9 cellular contexts compared by ENCODE assay signal in the genomic region with DNA sequence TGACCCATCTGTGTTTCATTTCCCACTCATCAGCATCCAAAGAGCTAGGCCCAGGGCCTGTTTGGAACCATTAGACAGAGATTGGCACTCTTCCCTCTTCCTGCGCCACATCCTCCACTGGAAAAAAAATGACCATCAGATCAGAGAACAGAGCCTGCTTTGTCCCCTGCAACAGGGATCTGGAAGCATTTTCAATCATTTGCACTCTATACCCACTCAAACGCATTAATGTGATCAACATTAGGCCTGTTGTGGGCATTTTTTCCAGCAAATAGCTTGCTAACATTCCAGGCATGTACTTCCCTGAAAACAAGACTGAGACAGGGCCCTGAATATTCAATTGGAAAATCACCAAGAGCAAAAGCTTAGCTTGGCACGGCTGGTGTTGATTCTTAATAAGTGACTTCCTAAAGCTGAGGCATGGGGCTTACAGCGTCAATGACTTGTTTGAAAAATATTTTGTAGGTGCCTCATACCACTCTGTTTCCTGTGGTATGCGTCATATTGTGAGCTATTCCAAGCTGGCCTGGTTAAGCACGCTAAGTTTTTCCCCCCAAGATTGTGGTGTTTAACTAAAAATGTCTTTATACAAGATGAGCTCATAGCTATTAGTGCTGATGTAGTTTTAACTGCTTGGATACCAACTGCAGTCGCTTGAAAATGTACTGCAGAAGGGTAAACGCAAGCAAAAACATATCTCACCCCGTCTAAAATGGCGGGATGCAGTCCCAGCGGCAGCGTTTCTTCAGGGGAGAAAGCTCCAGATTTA.
DNase-seq lines count a peak whose midpoint lies in the region; ATAC-seq, FAIRE-seq and TF ChIP-seq lines count a peak whose summit lies in the region.
"Had no signal": no experiment of that assay in that cellular context is flagged by ENCODE, and none has a peak within 500 bp of the region (broad histone marks: within the 10 kb centered on the region; RNA-seq: fewer than 3 reads in every experiment).

No MANE protein-coding gene starts in this region.

- no peaks in the 10 kb centered on the region for H3K9me3 ChIP-seq in MG63
- H3K9me3 ChIP-seq in H1 (ENCODE audit: insufficient read depth in 2 of 2, low read depth in 1 of 2, low read length in 1 of 2): no peaks in the 10 kb centered on the region
- H3K9me3 ChIP-seq in lung (ENCODE audit: control insufficient read depth in 2 of 2, insufficient read depth in 1 of 2, low read length in 1 of 2): no peaks in the 10 kb centered on the region
- H3K9me3 ChIP-seq in tibial nerve: no peaks in the 10 kb centered on the region

- TF ChIP-seq EP300 in H1 (IDR thresholded peaks at IDR 0.05; ENCODE audit: borderline replicate concordance in 1 of 2, low read depth in 2 of 2, low read length in 2 of 2) (no peak), tibial nerve (IDR thresholded peaks at IDR 0.05) (peak in 1 of 2 donors; percentile 92)

- FAIRE-seq in H1 (lab: Jason Lieb, UNC): no peak
- FAIRE-seq: endometrium had no signal

- H4K5ac ChIP-seq in H1 (ENCODE audit: insufficient read length, low read depth, low read length): no peak overlapping the region

- no peak overlapping the region for H3K14ac ChIP-seq in H1 (ENCODE audit: insufficient read length)

- no peak overlapping the region for H2BK15ac ChIP-seq in H1 (ENCODE audit: low read length)

- DNase-seq in MG63 (peak; percentile 84), H1 (ENCODE audit: low read depth in 1 of 2, low spot score in 2 of 2) (no peak), lung (ENCODE audit: low spot score) (peak; percentile 32), tibial nerve (ENCODE audit: low spot score in 2 of 2) (peak in 1 of 2 donors; percentile 25), MV-4-11 (lab: John Stamatoyannopoulos, UW) (no peak), NOMO-1 treated with dmso at 0.1 percent for 144 hours (lab: John Stamatoyannopoulos, UW; ENCODE audit: unreplicated experiment) (no peak)
- DNase-seq in effector CD8-positive, alpha-beta T cell (lab: John Stamatoyannopoulos, UW): no peak

- H4K91ac ChIP-seq in H1 (replicated peaks; ENCODE audit: insufficient read length, low read length): no peak overlapping the region

- H3K23ac ChIP-seq in H1 (ENCODE audit: insufficient read length): no peak overlapping the region

- H2BK5ac ChIP-seq in H1 (ENCODE audit: low read depth, low read length): no peak overlapping the region

- H3K4me3 ChIP-seq in MG63 (no peak overlapping the region), H1 (ENCODE audit: extremely low read depth in 1 of 4, insufficient read depth in 2 of 4, low read depth in 3 of 4, low read length in 4 of 4) (no peak overlapping the region), lung (no peak overlapping the region), tibial nerve (no peak overlapping the region)

- H3K4me2 ChIP-seq in H1 (ENCODE audit: insufficient read depth in 1 of 2, low read depth in 2 of 2, low read length in 2 of 2): no peak overlapping the region

- no peak overlapping the region for H2AK5ac ChIP-seq in H1 (ENCODE audit: low read depth, low read length)

- no peaks in the 10 kb centered on the region for H4K20me1 ChIP-seq in H1 (replicated peaks in 1 of 2; ENCODE audit: control insufficient read depth in 1 of 2, insufficient read depth in 2 of 2, low read length in 2 of 2)

- no peak overlapping the region for H4K8ac ChIP-seq in H1 (ENCODE audit: extremely low read depth, insufficient read depth, low read length)

- no peak for TF ChIP-seq RAD21 in H1 (IDR thresholded peaks at IDR 0.05 in 1 of 2, conservative IDR thresholded peaks at IDR 0.05 in 1 of 2; ENCODE audit: low read depth in 2 of 2, low read length in 2 of 2)

- peaks cover 0 to 3% (median 1%) of the 10 kb centered on the region in 4 experiments; a peak in 1 of 7 replicates for H3K4me1 ChIP-seq in H1 (replicated peaks in 1 of 4; ENCODE audit: control insufficient read depth in 3 of 4, insufficient read depth in 4 of 4, low read length in 3 of 4)
- H3K4me1 ChIP-seq in lung (ENCODE audit: control insufficient read depth in 2 of 2, insufficient read depth in 2 of 2, low read length in 2 of 2): peaks cover 0 to 3% of the 10 kb centered on the region in 2 donors
- H3K4me1 ChIP-seq in tibial nerve: peaks cover 0 to 44% (median 10%) of the 10 kb centered on the region in 4 donors

- H3K27ac ChIP-seq in H1 (ENCODE audit: low read depth, low read length): no peak overlapping the region
- peak overlapping the region; percentile 26 to 84 for H3K27ac ChIP-seq in lung (ENCODE audit: low read depth in 1 of 2, low read length in 1 of 2)
- H3K27ac ChIP-seq in tibial nerve: peak overlapping the region; percentile 48 to 92 (median 66)

- 0 out of 2 replicates have a peak overlapping the region, but pooled peaks have one; percentile 67 for H2AFZ ChIP-seq in H1 (ENCODE audit: low read length)

- no peaks in the 10 kb centered on the region for H3K23me2 ChIP-seq in H1 (ENCODE audit: low read depth, low read length)

- H3K79me1 ChIP-seq in H1 (ENCODE audit: low read depth, low read length): no peaks in the 10 kb centered on the region

- WGBS in H1 (ENCODE audit: extremely low coverage in 1 of 2, insufficient coverage in 1 of 2, insufficient read length in 1 of 2, insufficient replicate concordance in 2 of 2, low coverage in 1 of 2, low lambda C conversion rate in 2 of 2, missing lambda C conversion rate in 1 of 2), 2 experiments: 91% methylated on average over 12 of the region's 12 CpGs; no CpG with 5 or more reads in 1 of the 2 experiments
- 63 to 77% methylated on average over 12 of the region's 12 CpGs for WGBS in lung, 2 donors
- 18 to 34% methylated on average over 12 of the region's 12 CpGs for WGBS in tibial nerve, 2 donors

- no peak for TF ChIP-seq CTCF in H1 (IDR thresholded peaks at IDR 0.05; ENCODE audit: control extremely low read depth in 1 of 3, insufficient read depth in 1 of 3, low read depth in 1 of 3, low read length in 3 of 3)
- TF ChIP-seq CTCF in lung (IDR thresholded peaks at IDR 0.05; ENCODE audit: control extremely low read depth, extremely low read depth): no peak
- TF ChIP-seq CTCF in tibial nerve (IDR thresholded peaks at IDR 0.05): no peak

- no peak overlapping the region for H3K9ac ChIP-seq in H1 (replicated peaks in 1 of 4; ENCODE audit: extremely low read depth in 1 of 4, low read depth in 3 of 4, low read length in 3 of 4)

- no peak overlapping the region for H3K56ac ChIP-seq in H1 (replicated peaks; ENCODE audit: insufficient read length, low read depth, low read length)

- H2BK12ac ChIP-seq in H1 (ENCODE audit: low read depth, low read length): no peak overlapping the region

- no peak overlapping the region for H2BK120ac ChIP-seq in H1 (replicated peaks; ENCODE audit: low read depth, low read length)

- H3K18ac ChIP-seq in H1 (ENCODE audit: extremely low read depth, low read length): no peak overlapping the region

- CTCF ChIA-PET in H1 (lab: Charles Lee; ENCODE audit: partially characterized antibody): interaction anchor here (0.8 to 1.8 kb wide), 3 partner anchors 37 to 257 kb away, joined by 3 to 7 read pairs (median 5); no protein-coding TSS in a partner anchor

- peak; percentile 85 for ATAC-seq in lung (ENCODE audit: insufficient read depth, low FRiP score)
- no peak for ATAC-seq in HG03175 (IDR thresholded peaks at IDR 0.05; ENCODE audit: unreplicated experiment)

- TF ChIP-seq POLR2A in H1 (IDR thresholded peaks at IDR 0.05; ENCODE audit: control extremely low read depth in 1 of 2, low read depth in 2 of 2, low read length in 2 of 2) (no peak), tibial nerve (IDR thresholded peaks at IDR 0.05) (no peak)

- POLR2A ChIA-PET in H1 (lab: Charles Lee; ENCODE audit: partially characterized antibody): no interaction called here

- H3K4ac ChIP-seq in H1 (replicated peaks; ENCODE audit: insufficient read length, low read depth, low read length): no peak overlapping the region

- H3K27me3 ChIP-seq in MG63 (no peaks in the 10 kb centered on the region), H1 (replicated peaks in 1 of 4; ENCODE audit: control insufficient read depth in 3 of 4, extremely low read depth in 1 of 4, insufficient read depth in 3 of 4, low read length in 3 of 4) (no peaks in the 10 kb centered on the region), lung (ENCODE audit: control insufficient read depth, insufficient read depth) (no peaks in the 10 kb centered on the region), tibial nerve (no peaks in the 10 kb centered on the region)

- no peaks in the 10 kb centered on the region for H3K79me2 ChIP-seq in H1 (ENCODE audit: control insufficient read depth in 1 of 2, insufficient read depth in 2 of 2, low read length in 2 of 2)

- H3K36me3 ChIP-seq in MG63 (no peaks in the 10 kb centered on the region), H1 (ENCODE audit: control insufficient read depth in 2 of 4, insufficient read depth in 4 of 4, low read length in 3 of 4) (no peaks in the 10 kb centered on the region), lung (ENCODE audit: control insufficient read depth in 2 of 2, insufficient read depth in 2 of 2, low read length in 2 of 2) (no peaks in the 10 kb centered on the region), tibial nerve (no peaks in the 10 kb centered on the region)

- no peak overlapping the region for H2BK20ac ChIP-seq in H1 (ENCODE audit: low read length)

TF ChIP-seq in H1, 55 proteins besides CTCF, POLR2A, EP300 and RAD21 (continues in another document):
- TF ChIP-seq YY1 (IDR thresholded peaks at IDR 0.05; ENCODE audit: low read depth, low read length) (no peak), SRF (IDR thresholded peaks at IDR 0.05; ENCODE audit: low read depth, low read length) (no peak)
- TF ChIP-seq, protein P1, sequence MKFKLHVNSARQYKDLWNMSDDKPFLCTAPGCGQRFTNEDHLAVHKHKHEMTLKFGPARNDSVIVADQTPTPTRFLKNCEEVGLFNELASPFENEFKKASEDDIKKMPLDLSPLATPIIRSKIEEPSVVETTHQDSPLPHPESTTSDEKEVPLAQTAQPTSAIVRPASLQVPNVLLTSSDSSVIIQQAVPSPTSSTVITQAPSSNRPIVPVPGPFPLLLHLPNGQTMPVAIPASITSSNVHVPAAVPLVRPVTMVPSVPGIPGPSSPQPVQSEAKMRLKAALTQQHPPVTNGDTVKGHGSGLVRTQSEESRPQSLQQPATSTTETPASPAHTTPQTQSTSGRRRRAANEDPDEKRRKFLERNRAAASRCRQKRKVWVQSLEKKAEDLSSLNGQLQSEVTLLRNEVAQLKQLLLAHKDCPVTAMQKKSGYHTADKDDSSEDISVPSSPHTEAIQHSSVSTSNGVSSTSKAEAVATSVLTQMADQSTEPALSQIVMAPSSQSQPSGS (IDR thresholded peaks at IDR 0.05; ENCODE audit: low read length): no peak
- TF ChIP-seq, protein P2, sequence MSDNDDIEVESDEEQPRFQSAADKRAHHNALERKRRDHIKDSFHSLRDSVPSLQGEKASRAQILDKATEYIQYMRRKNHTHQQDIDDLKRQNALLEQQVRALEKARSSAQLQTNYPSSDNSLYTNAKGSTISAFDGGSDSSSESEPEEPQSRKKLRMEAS (IDR thresholded peaks at IDR 0.05): no peak
- TF ChIP-seq, protein P3, sequence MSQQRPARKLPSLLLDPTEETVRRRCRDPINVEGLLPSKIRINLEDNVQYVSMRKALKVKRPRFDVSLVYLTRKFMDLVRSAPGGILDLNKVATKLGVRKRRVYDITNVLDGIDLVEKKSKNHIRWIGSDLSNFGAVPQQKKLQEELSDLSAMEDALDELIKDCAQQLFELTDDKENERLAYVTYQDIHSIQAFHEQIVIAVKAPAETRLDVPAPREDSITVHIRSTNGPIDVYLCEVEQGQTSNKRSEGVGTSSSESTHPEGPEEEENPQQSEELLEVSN (IDR thresholded peaks at IDR 0.05): no peak

Comparison
In these comparisons a context has a peak if more than half of its experiments do, and no peak if none do; other contexts are left out.
1. DNase-seq: peak in MG63 (single experiment) and lung (single experiment); none in H1 (0 of 2), MV-4-11 (single experiment), effector CD8-positive, alpha-beta T cell (single experiment) and NOMO-1 treated with dmso at 0.1 percent for 144 hours (single experiment).